Comparison of ENCODE assay signal across 1 cellular context in the genomic region with DNA sequence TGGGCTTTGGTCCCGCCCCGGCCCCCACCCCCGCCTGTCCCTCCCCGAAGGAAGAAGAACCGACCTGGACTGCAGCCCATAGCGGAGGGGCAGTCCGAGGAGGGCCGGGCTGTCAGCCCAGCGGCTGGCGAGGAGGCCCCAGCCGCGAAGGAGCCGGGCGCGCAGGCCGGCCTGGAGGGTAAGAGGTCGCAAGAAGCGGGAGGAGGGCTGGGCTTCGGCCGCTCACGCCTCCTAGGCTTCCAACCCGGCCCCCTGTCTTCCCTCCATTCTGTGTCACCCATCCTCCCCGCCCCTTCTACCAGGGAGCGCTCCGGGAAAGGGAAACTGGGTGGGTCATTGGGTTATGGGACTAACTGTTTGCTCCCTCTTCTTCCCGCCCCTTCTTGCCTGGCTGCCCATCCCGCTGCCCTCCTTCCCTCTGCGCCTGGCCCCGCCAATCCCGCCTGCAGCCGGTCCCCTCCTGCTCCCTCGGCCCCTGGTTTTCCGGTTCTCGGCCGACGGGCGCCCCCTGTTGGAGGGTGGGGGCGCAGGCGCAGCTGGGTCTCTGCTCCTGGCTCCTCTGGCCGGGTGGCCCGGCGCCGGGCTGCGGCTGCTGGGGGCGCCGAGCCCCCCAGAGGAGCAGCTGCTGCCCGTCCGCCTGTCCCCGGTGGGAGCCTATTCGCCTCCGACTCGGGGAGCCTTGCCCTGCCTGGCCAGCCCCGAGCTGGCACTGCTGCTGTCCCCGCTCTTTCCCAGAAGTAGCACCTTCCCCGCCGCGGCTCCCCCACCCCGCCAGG.
TF ChIP-seq lines count a peak whose summit lies in the region.

No MANE protein-coding gene starts in this region.

TF ChIP-seq in HepG2, 621 proteins besides CTCF, POLR2A, EP300 and RAD21 (continued from another document and continues in another):
- TF ChIP-seq, protein P1, sequence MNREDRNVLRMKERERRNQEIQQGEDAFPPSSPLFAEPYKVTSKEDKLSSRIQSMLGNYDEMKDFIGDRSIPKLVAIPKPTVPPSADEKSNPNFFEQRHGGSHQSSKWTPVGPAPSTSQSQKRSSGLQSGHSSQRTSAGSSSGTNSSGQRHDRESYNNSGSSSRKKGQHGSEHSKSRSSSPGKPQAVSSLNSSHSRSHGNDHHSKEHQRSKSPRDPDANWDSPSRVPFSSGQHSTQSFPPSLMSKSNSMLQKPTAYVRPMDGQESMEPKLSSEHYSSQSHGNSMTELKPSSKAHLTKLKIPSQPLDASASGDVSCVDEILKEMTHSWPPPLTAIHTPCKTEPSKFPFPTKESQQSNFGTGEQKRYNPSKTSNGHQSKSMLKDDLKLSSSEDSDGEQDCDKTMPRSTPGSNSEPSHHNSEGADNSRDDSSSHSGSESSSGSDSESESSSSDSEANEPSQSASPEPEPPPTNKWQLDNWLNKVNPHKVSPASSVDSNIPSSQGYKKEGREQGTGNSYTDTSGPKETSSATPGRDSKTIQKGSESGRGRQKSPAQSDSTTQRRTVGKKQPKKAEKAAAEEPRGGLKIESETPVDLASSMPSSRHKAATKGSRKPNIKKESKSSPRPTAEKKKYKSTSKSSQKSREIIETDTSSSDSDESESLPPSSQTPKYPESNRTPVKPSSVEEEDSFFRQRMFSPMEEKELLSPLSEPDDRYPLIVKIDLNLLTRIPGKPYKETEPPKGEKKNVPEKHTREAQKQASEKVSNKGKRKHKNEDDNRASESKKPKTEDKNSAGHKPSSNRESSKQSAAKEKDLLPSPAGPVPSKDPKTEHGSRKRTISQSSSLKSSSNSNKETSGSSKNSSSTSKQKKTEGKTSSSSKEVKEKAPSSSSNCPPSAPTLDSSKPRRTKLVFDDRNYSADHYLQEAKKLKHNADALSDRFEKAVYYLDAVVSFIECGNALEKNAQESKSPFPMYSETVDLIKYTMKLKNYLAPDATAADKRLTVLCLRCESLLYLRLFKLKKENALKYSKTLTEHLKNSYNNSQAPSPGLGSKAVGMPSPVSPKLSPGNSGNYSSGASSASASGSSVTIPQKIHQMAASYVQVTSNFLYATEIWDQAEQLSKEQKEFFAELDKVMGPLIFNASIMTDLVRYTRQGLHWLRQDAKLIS (CRISPR knock-in tag; IDR thresholded peaks at IDR 0.05): no peak
- peak; percentile 70 for TF ChIP-seq ERF (CRISPR knock-in tag; IDR thresholded peaks at IDR 0.05)
- TF ChIP-seq YEATS4 (CRISPR knock-in tag; IDR thresholded peaks at IDR 0.05; ENCODE audit: borderline replicate concordance): no peak
- TF ChIP-seq, protein P2, sequence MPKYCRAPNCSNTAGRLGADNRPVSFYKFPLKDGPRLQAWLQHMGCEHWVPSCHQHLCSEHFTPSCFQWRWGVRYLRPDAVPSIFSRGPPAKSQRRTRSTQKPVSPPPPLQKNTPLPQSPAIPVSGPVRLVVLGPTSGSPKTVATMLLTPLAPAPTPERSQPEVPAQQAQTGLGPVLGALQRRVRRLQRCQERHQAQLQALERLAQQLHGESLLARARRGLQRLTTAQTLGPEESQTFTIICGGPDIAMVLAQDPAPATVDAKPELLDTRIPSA (CRISPR knock-in tag; IDR thresholded peaks at IDR 0.05; ENCODE audit: borderline replicate concordance): 0 out of 2 replicates have a peak, but pooled peaks have one; percentile 7
- TF ChIP-seq, protein P3, sequence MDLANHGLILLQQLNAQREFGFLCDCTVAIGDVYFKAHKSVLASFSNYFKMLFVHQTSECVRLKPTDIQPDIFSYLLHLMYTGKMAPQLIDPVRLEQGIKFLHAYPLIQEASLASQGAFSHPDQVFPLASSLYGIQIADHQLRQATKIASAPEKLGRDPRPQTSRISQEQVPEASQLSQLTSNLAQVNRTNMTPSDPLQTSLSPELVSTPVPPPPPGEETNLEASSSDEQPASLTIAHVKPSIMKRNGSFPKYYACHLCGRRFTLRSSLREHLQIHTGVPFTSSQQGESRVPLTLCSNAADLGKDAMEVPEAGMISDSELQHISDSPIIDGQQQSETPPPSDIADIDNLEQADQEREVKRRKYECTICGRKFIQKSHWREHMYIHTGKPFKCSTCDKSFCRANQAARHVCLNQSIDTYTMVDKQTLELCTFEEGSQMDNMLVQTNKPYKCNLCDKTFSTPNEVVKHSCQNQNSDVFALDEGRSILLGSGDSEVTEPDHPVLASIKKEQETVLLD (CRISPR knock-in tag; IDR thresholded peaks at IDR 0.05; ENCODE audit: low read depth): peak; percentile 79
- TF ChIP-seq, protein P4, sequence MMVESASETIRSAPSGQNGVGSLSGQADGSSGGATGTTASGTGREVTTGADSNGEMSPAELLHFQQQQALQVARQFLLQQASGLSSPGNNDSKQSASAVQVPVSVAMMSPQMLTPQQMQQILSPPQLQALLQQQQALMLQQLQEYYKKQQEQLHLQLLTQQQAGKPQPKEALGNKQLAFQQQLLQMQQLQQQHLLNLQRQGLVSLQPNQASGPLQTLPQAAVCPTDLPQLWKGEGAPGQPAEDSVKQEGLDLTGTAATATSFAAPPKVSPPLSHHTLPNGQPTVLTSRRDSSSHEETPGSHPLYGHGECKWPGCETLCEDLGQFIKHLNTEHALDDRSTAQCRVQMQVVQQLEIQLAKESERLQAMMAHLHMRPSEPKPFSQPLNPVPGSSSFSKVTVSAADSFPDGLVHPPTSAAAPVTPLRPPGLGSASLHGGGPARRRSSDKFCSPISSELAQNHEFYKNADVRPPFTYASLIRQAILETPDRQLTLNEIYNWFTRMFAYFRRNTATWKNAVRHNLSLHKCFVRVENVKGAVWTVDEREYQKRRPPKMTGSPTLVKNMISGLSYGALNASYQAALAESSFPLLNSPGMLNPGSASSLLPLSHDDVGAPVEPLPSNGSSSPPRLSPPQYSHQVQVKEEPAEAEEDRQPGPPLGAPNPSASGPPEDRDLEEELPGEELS (CRISPR knock-in tag; IDR thresholded peaks at IDR 0.05): peak; percentile 33; the same call in 1 of the 2 replicates
- no peak for TF ChIP-seq NONO (IDR thresholded peaks at IDR 0.05)
- peak; percentile 81 for TF ChIP-seq NONO (CRISPR knock-in tag; conservative IDR thresholded peaks at IDR 0.05)
- TF ChIP-seq KLF13 (CRISPR knock-in tag; IDR thresholded peaks at IDR 0.05): no peak
- peak; percentile 50 for TF ChIP-seq HNRNPK (IDR thresholded peaks at IDR 0.05; ENCODE audit: low read depth, low read length, poor library complexity, severe bottlenecking)
- peak; percentile 67 for TF ChIP-seq KDM2A (CRISPR knock-in tag; IDR thresholded peaks at IDR 0.05; ENCODE audit: borderline replicate concordance, low read depth)
- TF ChIP-seq, protein P5, sequence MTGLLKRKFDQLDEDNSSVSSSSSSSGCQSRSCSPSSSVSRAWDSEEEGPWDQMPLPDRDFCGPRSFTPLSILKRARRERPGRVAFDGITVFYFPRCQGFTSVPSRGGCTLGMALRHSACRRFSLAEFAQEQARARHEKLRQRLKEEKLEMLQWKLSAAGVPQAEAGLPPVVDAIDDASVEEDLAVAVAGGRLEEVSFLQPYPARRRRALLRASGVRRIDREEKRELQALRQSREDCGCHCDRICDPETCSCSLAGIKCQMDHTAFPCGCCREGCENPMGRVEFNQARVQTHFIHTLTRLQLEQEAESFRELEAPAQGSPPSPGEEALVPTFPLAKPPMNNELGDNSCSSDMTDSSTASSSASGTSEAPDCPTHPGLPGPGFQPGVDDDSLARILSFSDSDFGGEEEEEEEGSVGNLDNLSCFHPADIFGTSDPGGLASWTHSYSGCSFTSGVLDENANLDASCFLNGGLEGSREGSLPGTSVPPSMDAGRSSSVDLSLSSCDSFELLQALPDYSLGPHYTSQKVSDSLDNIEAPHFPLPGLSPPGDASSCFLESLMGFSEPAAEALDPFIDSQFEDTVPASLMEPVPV (CRISPR knock-in tag; IDR thresholded peaks at IDR 0.05): 0 out of 2 replicates have a peak, but pooled peaks have one; percentile 18
- TF ChIP-seq RORA (CRISPR knock-in tag; IDR thresholded peaks at IDR 0.05): no peak
- TF ChIP-seq MYC (CRISPR knock-in tag; IDR thresholded peaks at IDR 0.05; ENCODE audit: borderline replicate concordance): 0 out of 2 replicates have a peak, but pooled peaks have one; percentile 52
- TF ChIP-seq ZNF788 (CRISPR knock-in tag; IDR thresholded peaks at IDR 0.05; ENCODE audit: borderline replicate concordance): peak; percentile 60
- TF ChIP-seq, protein P6, sequence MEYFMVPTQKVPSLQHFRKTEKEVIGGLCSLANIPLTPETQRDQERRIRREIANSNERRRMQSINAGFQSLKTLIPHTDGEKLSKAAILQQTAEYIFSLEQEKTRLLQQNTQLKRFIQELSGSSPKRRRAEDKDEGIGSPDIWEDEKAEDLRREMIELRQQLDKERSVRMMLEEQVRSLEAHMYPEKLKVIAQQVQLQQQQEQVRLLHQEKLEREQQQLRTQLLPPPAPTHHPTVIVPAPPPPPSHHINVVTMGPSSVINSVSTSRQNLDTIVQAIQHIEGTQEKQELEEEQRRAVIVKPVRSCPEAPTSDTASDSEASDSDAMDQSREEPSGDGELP (IDR thresholded peaks at IDR 0.05; ENCODE audit: borderline replicate concordance, low read depth): peak; percentile 44; the same call in 1 of the 2 replicates
- peak; percentile 67 for TF ChIP-seq GATAD1 (CRISPR knock-in tag; IDR thresholded peaks at IDR 0.05)
- TF ChIP-seq, protein P7, sequence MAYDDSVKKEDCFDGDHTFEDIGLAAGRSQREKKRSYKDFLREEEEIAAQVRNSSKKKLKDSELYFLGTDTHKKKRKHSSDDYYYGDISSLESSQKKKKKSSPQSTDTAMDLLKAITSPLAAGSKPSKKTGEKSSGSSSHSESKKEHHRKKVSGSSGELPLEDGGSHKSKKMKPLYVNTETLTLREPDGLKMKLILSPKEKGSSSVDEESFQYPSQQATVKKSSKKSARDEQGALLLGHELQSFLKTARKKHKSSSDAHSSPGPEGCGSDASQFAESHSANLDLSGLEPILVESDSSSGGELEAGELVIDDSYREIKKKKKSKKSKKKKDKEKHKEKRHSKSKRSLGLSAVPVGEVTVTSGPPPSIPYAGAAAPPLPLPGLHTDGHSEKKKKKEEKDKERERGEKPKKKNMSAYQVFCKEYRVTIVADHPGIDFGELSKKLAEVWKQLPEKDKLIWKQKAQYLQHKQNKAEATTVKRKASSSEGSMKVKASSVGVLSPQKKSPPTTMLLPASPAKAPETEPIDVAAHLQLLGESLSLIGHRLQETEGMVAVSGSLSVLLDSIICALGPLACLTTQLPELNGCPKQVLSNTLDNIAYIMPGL (CRISPR knock-in tag; IDR thresholded peaks at IDR 0.05; ENCODE audit: borderline replicate concordance in 1 of 2, low read depth in 1 of 2): peak; percentile 87 to 90; a peak in 3 of 4 replicates
- no peak for TF ChIP-seq ZNF878 (CRISPR knock-in tag; IDR thresholded peaks at IDR 0.05)
- peak; percentile 61; the same call in 1 of the 3 replicates for TF ChIP-seq MXI1 (IDR thresholded peaks at IDR 0.05; ENCODE audit: borderline replicate concordance, low read depth, low read length)
- TF ChIP-seq STAG1 (CRISPR knock-in tag; IDR thresholded peaks at IDR 0.05): peak; percentile 85
- TF ChIP-seq HDAC1 (CRISPR knock-in tag; IDR thresholded peaks at IDR 0.05): peak; percentile 76
- TF ChIP-seq ZSCAN20 (CRISPR knock-in tag; IDR thresholded peaks at IDR 0.05; ENCODE audit: borderline replicate concordance): 0 out of 2 replicates have a peak, but pooled peaks have one; percentile 24
- TF ChIP-seq, protein P8, sequence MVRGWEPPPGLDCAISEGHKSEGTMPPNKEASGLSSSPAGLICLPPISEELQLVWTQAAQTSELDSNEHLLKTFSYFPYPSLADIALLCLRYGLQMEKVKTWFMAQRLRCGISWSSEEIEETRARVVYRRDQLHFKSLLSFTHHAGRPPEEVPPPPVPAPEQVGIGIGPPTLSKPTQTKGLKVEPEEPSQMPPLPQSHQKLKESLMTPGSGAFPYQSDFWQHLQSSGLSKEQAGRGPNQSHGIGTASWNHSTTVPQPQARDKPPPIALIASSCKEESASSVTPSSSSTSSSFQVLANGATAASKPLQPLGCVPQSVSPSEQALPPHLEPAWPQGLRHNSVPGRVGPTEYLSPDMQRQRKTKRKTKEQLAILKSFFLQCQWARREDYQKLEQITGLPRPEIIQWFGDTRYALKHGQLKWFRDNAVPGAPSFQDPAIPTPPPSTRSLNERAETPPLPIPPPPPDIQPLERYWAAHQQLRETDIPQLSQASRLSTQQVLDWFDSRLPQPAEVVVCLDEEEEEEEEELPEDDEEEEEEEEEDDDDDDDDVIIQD (CRISPR knock-in tag; IDR thresholded peaks at IDR 0.05; ENCODE audit: low read depth): peak; percentile 10; the same call in 1 of the 2 replicates
- TF ChIP-seq, protein P9, sequence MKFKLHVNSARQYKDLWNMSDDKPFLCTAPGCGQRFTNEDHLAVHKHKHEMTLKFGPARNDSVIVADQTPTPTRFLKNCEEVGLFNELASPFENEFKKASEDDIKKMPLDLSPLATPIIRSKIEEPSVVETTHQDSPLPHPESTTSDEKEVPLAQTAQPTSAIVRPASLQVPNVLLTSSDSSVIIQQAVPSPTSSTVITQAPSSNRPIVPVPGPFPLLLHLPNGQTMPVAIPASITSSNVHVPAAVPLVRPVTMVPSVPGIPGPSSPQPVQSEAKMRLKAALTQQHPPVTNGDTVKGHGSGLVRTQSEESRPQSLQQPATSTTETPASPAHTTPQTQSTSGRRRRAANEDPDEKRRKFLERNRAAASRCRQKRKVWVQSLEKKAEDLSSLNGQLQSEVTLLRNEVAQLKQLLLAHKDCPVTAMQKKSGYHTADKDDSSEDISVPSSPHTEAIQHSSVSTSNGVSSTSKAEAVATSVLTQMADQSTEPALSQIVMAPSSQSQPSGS (CRISPR knock-in tag; IDR thresholded peaks at IDR 0.05): peak; percentile 61; the same call in 1 of the 2 replicates
- TF ChIP-seq, protein P10, sequence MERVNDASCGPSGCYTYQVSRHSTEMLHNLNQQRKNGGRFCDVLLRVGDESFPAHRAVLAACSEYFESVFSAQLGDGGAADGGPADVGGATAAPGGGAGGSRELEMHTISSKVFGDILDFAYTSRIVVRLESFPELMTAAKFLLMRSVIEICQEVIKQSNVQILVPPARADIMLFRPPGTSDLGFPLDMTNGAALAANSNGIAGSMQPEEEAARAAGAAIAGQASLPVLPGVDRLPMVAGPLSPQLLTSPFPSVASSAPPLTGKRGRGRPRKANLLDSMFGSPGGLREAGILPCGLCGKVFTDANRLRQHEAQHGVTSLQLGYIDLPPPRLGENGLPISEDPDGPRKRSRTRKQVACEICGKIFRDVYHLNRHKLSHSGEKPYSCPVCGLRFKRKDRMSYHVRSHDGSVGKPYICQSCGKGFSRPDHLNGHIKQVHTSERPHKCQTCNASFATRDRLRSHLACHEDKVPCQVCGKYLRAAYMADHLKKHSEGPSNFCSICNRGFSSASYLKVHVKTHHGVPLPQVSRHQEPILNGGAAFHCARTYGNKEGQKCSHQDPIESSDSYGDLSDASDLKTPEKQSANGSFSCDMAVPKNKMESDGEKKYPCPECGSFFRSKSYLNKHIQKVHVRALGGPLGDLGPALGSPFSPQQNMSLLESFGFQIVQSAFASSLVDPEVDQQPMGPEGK (CRISPR knock-in tag; IDR thresholded peaks at IDR 0.05): peak; percentile 83; the same call in 1 of the 2 replicates
